ENCODE assay signal across 1 cellular context in genomic region chr1:173430707-173431662, GRCh38.
TF ChIP-seq lines count a peak whose summit lies in the region.

No MANE protein-coding gene starts in this region.

TF ChIP-seq in K562, 482 proteins besides CTCF, POLR2A, EP300 and RAD21 (continued from another document and continues in another):
- TF ChIP-seq MGA (IDR thresholded peaks at IDR 0.05) (peak; percentile 35; the same call in 1 of the 2 replicates), RNF219 (CRISPR knock-in tag; IDR thresholded peaks at IDR 0.05) (no peak), BCOR (IDR thresholded peaks at IDR 0.05) (no peak), CXXC5 (CRISPR knock-in tag; IDR thresholded peaks at IDR 0.05) (peak; percentile 32; the same call in 1 of the 2 replicates), ZNF511 (CRISPR knock-in tag; IDR thresholded peaks at IDR 0.05) (no peak), SRSF7 (optimal IDR thresholded peaks at IDR 0.05; ENCODE audit: low read depth, low read length) (no peak), UBTF (IDR thresholded peaks at IDR 0.05; ENCODE audit: borderline replicate concordance in 1 of 2, low read depth in 2 of 2, low read length in 2 of 2) (0 out of 4 replicates have a peak, but pooled peaks of 1 of the 2 experiments have one; percentile 25), NCOA6 (IDR thresholded peaks at IDR 0.05) (no peak), TSHZ1 (CRISPR knock-in tag; IDR thresholded peaks at IDR 0.05) (no peak), GATAD2B (IDR thresholded peaks at IDR 0.05; ENCODE audit: borderline replicate concordance) (peak; percentile 75), PPARD (CRISPR knock-in tag; IDR thresholded peaks at IDR 0.05) (no peak), SIN3B (IDR thresholded peaks at IDR 0.05; ENCODE audit: low read depth) (no peak), ILF3 (IDR thresholded peaks at IDR 0.05; ENCODE audit: borderline replicate concordance) (0 out of 2 replicates have a peak, but pooled peaks have one; percentile 53), POLR2AphosphoS2 (IDR thresholded peaks at IDR 0.05; ENCODE audit: low read length) (no peak), CCNT2 (IDR thresholded peaks at IDR 0.05; ENCODE audit: borderline replicate concordance, extremely low read depth, insufficient read length, low read depth, low read length) (no peak), NFIC (IDR thresholded peaks at IDR 0.05) (0 out of 2 replicates have a peak, but pooled peaks have one; percentile 36), CBFB (CRISPR knock-in tag; IDR thresholded peaks at IDR 0.05) (no peak), RCOR1 (IDR thresholded peaks at IDR 0.05; ENCODE audit: borderline replicate concordance in 1 of 2, low read depth in 2 of 2, low read length in 2 of 2) (peak in 1 of 2 experiments; percentile 78; a peak in 2 of 4 replicates), TEAD1 (CRISPR knock-in tag; IDR thresholded peaks at IDR 0.05) (0 out of 4 replicates have a peak, but pooled peaks of 1 of the 2 experiments have one; percentile 73), HOXB6 (CRISPR knock-in tag; IDR thresholded peaks at IDR 0.05; ENCODE audit: borderline replicate concordance) (no peak), ZNF507 (tag; conservative IDR thresholded peaks at IDR 0.05) (no peak), HDAC8 (tag; IDR thresholded peaks at IDR 0.05) (no peak), THRB (CRISPR knock-in tag; conservative IDR thresholded peaks at IDR 0.05) (no peak), ZNF140 (CRISPR knock-in tag; IDR thresholded peaks at IDR 0.05) (no peak), CHD1 (IDR thresholded peaks at IDR 0.05; ENCODE audit: low read length) (no peak), ZNF655 (CRISPR knock-in tag; IDR thresholded peaks at IDR 0.05) (no peak), NFXL1 (CRISPR knock-in tag; IDR thresholded peaks at IDR 0.05) (no peak), PRMT5 (CRISPR knock-in tag; IDR thresholded peaks at IDR 0.05) (no peak), ZNF764 (CRISPR knock-in tag; IDR thresholded peaks at IDR 0.05; ENCODE audit: low read depth) (no peak), ZNF282 (CRISPR knock-in tag; IDR thresholded peaks at IDR 0.05) (no peak)
